12 cellular contexts compared by ENCODE assay signal in genomic region chr13:51066091-51066831, GRCh38. TPM values are rescaled to one million over a fixed set of nuclear protein-coding genes. Genes with fewer than 3 reads are reported as not detected.
DNase-seq lines count a peak whose midpoint lies in the region; ATAC-seq, FAIRE-seq and TF ChIP-seq lines count a peak whose summit lies in the region.
"Had no signal": no experiment of that assay in that cellular context is flagged by ENCODE, and none has a peak within 500 bp of the region (broad histone marks: within the 10 kb centered on the region; RNA-seq: fewer than 3 reads in every experiment).

No MANE protein-coding gene starts in this region.

- H3K4me3 ChIP-seq in GM12865 (ENCODE audit: low read depth, low read length): no peak overlapping the region
- H3K4me3 ChIP-seq in mammary epithelial cell (replicated peaks in 1 of 3; ENCODE audit: insufficient read depth in 1 of 3, low read depth in 2 of 3, low read length in 3 of 3): no peak overlapping the region
- no peak overlapping the region for H3K4me3 ChIP-seq in neural progenitor cell
- H3K4me3 ChIP-seq: suprapubic skin had no signal

- H3K9me3 Mint-ChIP-seq in neural progenitor cell: no peaks in the 10 kb centered on the region
- H3K9me3 Mint-ChIP-seq: activated T-helper 2 cell treated with anti-CD3 and anti-CD28 coated beads, Interferon-gamma antibody, Interleukin-2, Interleukin-4, amounts not matched to agents 10 μg/mL and 5 μg/mL and 100 μg/mL, durations not matched to agents 14 hours and 24 hours and 36 hours had no signal

- BruUV-seq in mammary epithelial cell (replicated peaks; lab: Mats Ljungman, UMichigan): no TSS peak

- CTCF ChIA-PET in mammary epithelial cell (lab: Charles Lee; ENCODE audit: low non-redundant PET): interaction anchor here (0.6 to 0.7 kb wide), 2 partner anchors 10 to 542 kb away, joined by 3 read pairs; no protein-coding TSS in a partner anchor

- intact Hi-C loops in mammary epithelial cell (cut with micrococcal nuclease): no loop called here

- no peak for FAIRE-seq in D721Med (lab: Jason Lieb, UNC)
- FAIRE-seq: endometrium had no signal

- ATAC-seq in GM19351 (IDR thresholded peaks at IDR 0.05; ENCODE audit: unreplicated experiment): no peak

- no peaks in the 10 kb centered on the region for H3K36me3 ChIP-seq in mammary epithelial cell (ENCODE audit: insufficient read depth, low read length)
- H3K36me3 ChIP-seq in neural progenitor cell: no peaks in the 10 kb centered on the region
- H3K36me3 ChIP-seq: suprapubic skin had no signal

- H3K27ac ChIP-seq in mammary epithelial cell (ENCODE audit: insufficient read depth, low read depth, low read length) (no peak overlapping the region), neural progenitor cell (no peak overlapping the region)
- H3K27ac ChIP-seq: suprapubic skin had no signal

- peaks cover 26% of the 10 kb centered on the region for H3K4me1 Mint-ChIP-seq in neural progenitor cell

- peaks cover 2% of the 10 kb centered on the region for H3K27me3 Mint-ChIP-seq in neural progenitor cell (ENCODE audit: insufficient read depth, low read depth)

- no peaks in the 10 kb centered on the region for H4K20me1 ChIP-seq in mammary epithelial cell (ENCODE audit: insufficient read depth, low read length)
- H4K20me1 ChIP-seq in neural progenitor cell (ENCODE audit: low read depth): no peaks in the 10 kb centered on the region

- H2AFZ ChIP-seq in mammary epithelial cell (ENCODE audit: low read depth, low read length) (peak overlapping the region; percentile 43), neural progenitor cell (replicated peaks) (no peak overlapping the region)

- H3K9me3 ChIP-seq in mammary epithelial cell (replicated peaks; ENCODE audit: insufficient read depth, low read length): no peaks in the 10 kb centered on the region
- no peaks in the 10 kb centered on the region for H3K9me3 ChIP-seq in neural progenitor cell (ENCODE audit: low read depth)
- H3K9me3 ChIP-seq: suprapubic skin had no signal

- no peak overlapping the region for H3K4me3 Mint-ChIP-seq in neural progenitor cell

- no peak overlapping the region for H3K9ac ChIP-seq in mammary epithelial cell (ENCODE audit: insufficient read depth, low read length)
- no peak overlapping the region for H3K9ac ChIP-seq in neural progenitor cell

- WGBS in mammary epithelial cell (ENCODE audit: low coverage, missing lambda C conversion rate): 10% methylated on average over 15 of the region's 15 CpGs

- peak overlapping the region; percentile 69 for H3K27ac Mint-ChIP-seq in neural progenitor cell
- H3K27ac Mint-ChIP-seq: activated T-helper 2 cell treated with anti-CD3 and anti-CD28 coated beads, Interferon-gamma antibody, Interleukin-2, Interleukin-4, amounts not matched to agents 10 μg/mL and 5 μg/mL and 100 μg/mL, durations not matched to agents 14 hours and 24 hours and 36 hours had no signal

- H3K27me3 ChIP-seq in mammary epithelial cell (ENCODE audit: insufficient read depth, low read length): peaks cover 11% of the 10 kb centered on the region
- no peaks in the 10 kb centered on the region for H3K27me3 ChIP-seq in neural progenitor cell

- DNase-seq in GM12865 (ENCODE audit: low read depth): peak; percentile 17
- peak; percentile 21 for DNase-seq in NCI-H2196 treated with DMSO at 0.1 percent for 48 hours (lab: John Stamatoyannopoulos, UW; ENCODE audit: unreplicated experiment)
- peak; percentile 71 for DNase-seq in mammary epithelial cell
- DNase-seq in neural progenitor cell (ENCODE audit: low spot score): no peak
- no peak for DNase-seq in globus pallidus (ENCODE audit: low spot score)
- no peak for DNase-seq in pons (ENCODE audit: low spot score)
- DNase-seq in D721Med (ENCODE audit: insufficient read length, low spot score): no peak

- H3K4me1 ChIP-seq in mammary epithelial cell (ENCODE audit: insufficient read depth, low read length) (peaks cover 19% of the 10 kb centered on the region), neural progenitor cell (no peaks in the 10 kb centered on the region)

- in situ Hi-C loops in mammary epithelial cell (cut with MboI; ENCODE audit: low sequenced_read_pairs in 2 of 2): loop anchor here in 1 of 2 donors (25.0 kb wide), 3 partner anchors 254 to 1404 kb away; partner anchors contain the start of gene TRIM13

- no peaks in the 10 kb centered on the region for H3K79me2 ChIP-seq in mammary epithelial cell (ENCODE audit: insufficient read depth, low read length)
- no peaks in the 10 kb centered on the region for H3K79me2 ChIP-seq in neural progenitor cell (ENCODE audit: low read depth)

- H3K4me2 ChIP-seq in mammary epithelial cell (ENCODE audit: insufficient read depth, low read depth, low read length) (peak overlapping the region; percentile 49), neural progenitor cell (no peak overlapping the region)

- dilution Hi-C loops in mammary epithelial cell (cut with HindIII; ENCODE audit: low sequenced_read_pairs): no loop called here

- H3F3A ChIP-seq in neural progenitor cell (ENCODE audit: low read depth): no peaks in the 10 kb centered on the region

- H3K36me3 Mint-ChIP-seq in neural progenitor cell: no peaks in the 10 kb centered on the region

- TF ChIP-seq CTCF in GM12865 (IDR thresholded peaks at IDR 0.05; ENCODE audit: insufficient read depth, low read depth, low read length, missing control alignments) (no peak), mammary epithelial cell (conservative IDR thresholded peaks at IDR 0.05 in 1 of 2, IDR thresholded peaks at IDR 0.05 in 1 of 2; ENCODE audit: extremely low read depth in 1 of 2, insufficient read depth in 1 of 2, low read depth in 1 of 2, low read length in 2 of 2) (peak in 1 of 2 donors; percentile 7), neural progenitor cell (IDR thresholded peaks at IDR 0.05) (no peak), D721Med (IDR thresholded peaks at IDR 0.05; ENCODE audit: insufficient read depth, missing control alignments) (no peak)

RNA-seq across cellular contexts. Expression of gene C13orf42, which starts 44.8 kb away (rescaled TPM):
- total RNA-seq in mammary epithelial cell: not detected
- polyA plus RNA-seq in mammary epithelial cell: not detected
- polyA minus RNA-seq in mammary epithelial cell: not detected
- 0.65 and 0.96 TPM in 2 replicates for total RNA-seq in neural progenitor cell (ENCODE audit: low replicate concordance)
- total RNA-seq: activated T-helper 2 cell treated with anti-CD3 and anti-CD28 coated beads, Interferon-gamma antibody, Interleukin-2, Interleukin-4, amounts not matched to agents 10 μg/mL and 5 μg/mL and 100 μg/mL, durations not matched to agents 14 hours and 24 hours and 36 hours; lung microvascular endothelial cell; suprapubic skin had no signal

Comparison
In these comparisons a context has a peak if more than half of its experiments do, and no peak if none do; other contexts are left out.
1. DNase-seq: peak in GM12865 (single experiment), NCI-H2196 treated with DMSO at 0.1 percent for 48 hours (single experiment) and mammary epithelial cell (single experiment); none in neural progenitor cell (single experiment), globus pallidus (single experiment), pons (single experiment) and D721Med (single experiment).